ENCODE assay signal across 8 cellular contexts in genomic region chr7:112789453-112789823, GRCh38. TPM values are rescaled to one million over a fixed set of nuclear protein-coding genes. Genes with fewer than 3 reads are reported as not detected.
DNase-seq lines count a peak whose midpoint lies in the region.

No MANE protein-coding gene starts in this region.

- H3K27ac ChIP-seq in substantia nigra (ENCODE audit: low read depth, low read length, poor library complexity, severe bottlenecking) = peak overlapping the region; percentile 66

- H3K36me3 Mint-ChIP-seq in T-helper 1 cell treated with Interleukin-12 subunit alpha and Interleukin-12 subunit beta and Interleukin-4 antibody, amounts not matched to agents 30 μg/mL and 1 μg/mL, for 36 hours (ENCODE audit: low read depth) = peaks cover 9% of the 10 kb centered on the region
- peaks cover 14% of the 10 kb centered on the region for H3K36me3 Mint-ChIP-seq in activated T-helper 1 cell treated with anti-CD3 and anti-CD28 coated beads, Interleukin-12 subunit alpha, Interleukin-12 subunit beta, Interleukin-2, Interleukin-4 antibody, amounts not matched to agents 30 ng/mL and 10 ng/mL and 1 ng/mL, durations not matched to agents 14 hours and 24 hours and 36 hours (ENCODE audit: low read depth)

- intact Hi-C loops in activated T-helper 1 cell treated with anti-CD3 and anti-CD28 coated beads, Interleukin-12 subunit alpha, Interleukin-12 subunit beta, Interleukin-2, Interleukin-4 antibody, amounts not matched to agents 30 ng/mL and 10 ng/mL and 1 ng/mL, durations not matched to agents 14 hours and 24 hours and 36 hours (cut with micrococcal nuclease) = no loop called here

- peak overlapping the region; percentile 83 for H3K27ac Mint-ChIP-seq in T-helper 1 cell treated with Interleukin-12 subunit alpha and Interleukin-12 subunit beta and Interleukin-4 antibody, amounts not matched to agents 30 μg/mL and 1 μg/mL, for 36 hours
- H3K27ac Mint-ChIP-seq in activated T-helper 1 cell treated with anti-CD3 and anti-CD28 coated beads, Interleukin-12 subunit alpha, Interleukin-12 subunit beta, Interleukin-2, Interleukin-4 antibody, amounts not matched to agents 30 ng/mL and 10 ng/mL and 1 ng/mL, durations not matched to agents 14 hours and 24 hours and 36 hours = peak overlapping the region; percentile 85

- peaks cover 27% of the 10 kb centered on the region for H3K4me1 Mint-ChIP-seq in T-helper 1 cell treated with Interleukin-12 subunit alpha and Interleukin-12 subunit beta and Interleukin-4 antibody, amounts not matched to agents 30 μg/mL and 1 μg/mL, for 36 hours (ENCODE audit: low read depth)
- peaks cover 36% of the 10 kb centered on the region for H3K4me1 Mint-ChIP-seq in activated T-helper 1 cell treated with anti-CD3 and anti-CD28 coated beads, Interleukin-12 subunit alpha, Interleukin-12 subunit beta, Interleukin-2, Interleukin-4 antibody, amounts not matched to agents 30 ng/mL and 10 ng/mL and 1 ng/mL, durations not matched to agents 14 hours and 24 hours and 36 hours (ENCODE audit: low read depth)

- H3K9me3 Mint-ChIP-seq in T-helper 1 cell treated with Interleukin-12 subunit alpha and Interleukin-12 subunit beta and Interleukin-4 antibody, amounts not matched to agents 30 μg/mL and 1 μg/mL, for 36 hours = no peaks in the 10 kb centered on the region
- no peaks in the 10 kb centered on the region for H3K9me3 Mint-ChIP-seq in activated T-helper 1 cell treated with anti-CD3 and anti-CD28 coated beads, Interleukin-12 subunit alpha, Interleukin-12 subunit beta, Interleukin-2, Interleukin-4 antibody, amounts not matched to agents 30 ng/mL and 10 ng/mL and 1 ng/mL, durations not matched to agents 14 hours and 24 hours and 36 hours

- DNase-seq in T-helper 1 cell (no peak), iPS-NIHi7 (ENCODE audit: extremely low spot score) (peak; percentile 10), substantia nigra (lab: John Stamatoyannopoulos, UW) (no peak), NCI-H1694 (lab: John Stamatoyannopoulos, UW) (no peak), RPMI8226 (no peak)
- no peak for DNase-seq in activated T-helper 1 cell treated with anti-CD3 and anti-CD28 coated beads, Interleukin-12 subunit alpha, Interleukin-12 subunit beta, Interleukin-2, Interleukin-4 antibody, amounts not matched to agents 30 ng/mL and 10 ng/mL and 1 ng/mL, durations not matched to agents 14 hours and 24 hours and 36 hours (ENCODE audit: low spot score)
- no peak for DNase-seq in stimulated activated CD4-positive, alpha-beta T cell treated with anti-CD3 and anti-CD28 coated beads, Interleukin-1b, Interleukin-23, amount 100 ng/mL, for 48 hours

- peak overlapping the region; percentile 96 for H3K4me3 Mint-ChIP-seq in T-helper 1 cell treated with Interleukin-12 subunit alpha and Interleukin-12 subunit beta and Interleukin-4 antibody, amounts not matched to agents 30 μg/mL and 1 μg/mL, for 36 hours
- peak overlapping the region; percentile 96 for H3K4me3 Mint-ChIP-seq in activated T-helper 1 cell treated with anti-CD3 and anti-CD28 coated beads, Interleukin-12 subunit alpha, Interleukin-12 subunit beta, Interleukin-2, Interleukin-4 antibody, amounts not matched to agents 30 ng/mL and 10 ng/mL and 1 ng/mL, durations not matched to agents 14 hours and 24 hours and 36 hours

- no peaks in the 10 kb centered on the region for H3K27me3 Mint-ChIP-seq in T-helper 1 cell treated with Interleukin-12 subunit alpha and Interleukin-12 subunit beta and Interleukin-4 antibody, amounts not matched to agents 30 μg/mL and 1 μg/mL, for 36 hours (ENCODE audit: low read depth)
- no peaks in the 10 kb centered on the region for H3K27me3 Mint-ChIP-seq in activated T-helper 1 cell treated with anti-CD3 and anti-CD28 coated beads, Interleukin-12 subunit alpha, Interleukin-12 subunit beta, Interleukin-2, Interleukin-4 antibody, amounts not matched to agents 30 ng/mL and 10 ng/mL and 1 ng/mL, durations not matched to agents 14 hours and 24 hours and 36 hours (ENCODE audit: insufficient read depth)

RNA-seq across cellular contexts. Expression of gene TMEM168, which starts 0.8 kb away (rescaled TPM):
- 18.1 and 18.2 TPM in 2 replicates for total RNA-seq in activated T-helper 1 cell treated with anti-CD3 and anti-CD28 coated beads, Interleukin-12 subunit alpha, Interleukin-12 subunit beta, Interleukin-2, Interleukin-4 antibody, amounts not matched to agents 30 ng/mL and 10 ng/mL and 1 ng/mL, durations not matched to agents 14 hours and 24 hours and 36 hours
